ENCODE assay signal across 19 cellular contexts in the genomic region with DNA sequence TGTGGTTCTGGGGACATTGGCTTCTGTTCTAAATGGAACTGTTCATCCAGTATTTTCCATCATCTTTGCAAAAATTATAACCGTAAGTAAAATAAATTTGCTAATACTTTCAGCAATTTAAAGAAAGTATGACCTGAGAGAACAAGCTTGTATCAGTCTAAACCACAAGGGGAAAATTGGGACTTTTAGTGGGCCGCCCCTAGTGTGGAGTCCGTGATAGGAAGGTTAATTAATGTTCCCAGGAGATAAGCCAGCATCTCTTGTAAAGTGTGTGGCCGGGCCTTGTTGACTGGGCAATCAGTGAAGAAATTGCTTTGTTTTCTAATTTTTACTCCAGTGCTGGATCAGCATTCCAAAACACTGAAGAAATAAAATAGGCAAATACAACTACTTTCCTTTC.
"Had no signal": no experiment of that assay in that cellular context is flagged by ENCODE, and none has a peak within 500 bp of the region (broad histone marks: within the 10 kb centered on the region; RNA-seq: fewer than 3 reads in every experiment).

No MANE protein-coding gene starts in this region.

- H3K9me3 ChIP-seq: lower lobe of right lung, neutrophil, pancreas, right lobe of liver, thoracic aorta, transverse colon, upper lobe of right lung, uterus had no signal

- H3K4me1 ChIP-seq: lower lobe of right lung, pancreas, right lobe of liver, transverse colon, upper lobe of right lung, uterus had no signal

- H3K4me3 ChIP-seq: dorsolateral prefrontal cortex, lower lobe of right lung, pancreas, right lobe of liver, thoracic aorta, transverse colon, upper lobe of right lung, uterus had no signal

- DNase-seq: dorsolateral prefrontal cortex; effector CD4-positive, alpha-beta T cell; foreskin melanocyte; head of caudate nucleus; left ventricle myocardium superior; lower lobe of right lung; natural killer cell; pancreas; retina; right lobe of liver; small intestine; stimulated activated CD4-positive, alpha-beta T cell treated with anti-CD3 and anti-CD28 coated beads, Interleukin-15, amount 100 ng/mL, for 24 hours; stimulated activated CD4-positive, alpha-beta T cell treated with anti-CD3 and anti-CD28 coated beads, Interleukin-2, amount 100 ng/mL, for 48 hours; stimulated activated naive B cell treated with anti-CD40 and anti-IgM and Interleukin-4, amounts not matched to agents 10 μg/mL and 1 μg/mL and 100 μg/mL, for 72 hours; transverse colon; upper lobe of right lung; uterus had no signal

- H3K27ac ChIP-seq: dorsolateral prefrontal cortex, lower lobe of right lung, neutrophil, pancreas, right lobe of liver, thoracic aorta, transverse colon, upper lobe of right lung, uterus had no signal

- H3K36me3 ChIP-seq: lower lobe of right lung, neutrophil, pancreas, right lobe of liver, thoracic aorta, transverse colon, upper lobe of right lung, uterus had no signal

- H3K27me3 ChIP-seq: right lobe of liver, transverse colon, upper lobe of right lung, uterus had no signal
